13 cellular contexts compared by ENCODE assay signal in genomic region chr2:71879509-71880184, GRCh38.
"Had no signal": no experiment of that assay in that cellular context is flagged by ENCODE, and none has a peak within 500 bp of the region (broad histone marks: within the 10 kb centered on the region; RNA-seq: fewer than 3 reads in every experiment).

No MANE protein-coding gene starts in this region.

- H3K36me3 ChIP-seq: esophagus muscularis mucosa, transverse colon had no signal

- H3K27ac ChIP-seq: dorsolateral prefrontal cortex, esophagus muscularis mucosa, transverse colon had no signal

- H3K9me3 ChIP-seq: transverse colon had no signal

- ATAC-seq: activated T-cell treated with anti-CD3 and anti-CD28 coated beads, Interleukin-2, amount 50 U/mL, for 4 hours; left lobe of liver; stimulated activated effector memory CD8-positive, alpha-beta T cell treated with anti-CD3 and anti-CD28 coated beads, Interleukin-12 subunit alpha, Interleukin-12 subunit beta, amount 100 ng/mL, for 72 hours had no signal

- H3K27me3 ChIP-seq: dorsolateral prefrontal cortex, transverse colon had no signal

- DNase-seq: activated CD4-positive, alpha-beta memory T cell treated with anti-CD3 and anti-CD28 coated beads for 36 hours; activated CD4-positive, alpha-beta T cell treated with anti-CD3 and anti-CD28 coated beads for 1 hour; activated gamma-delta T cell treated with Interleukin-2 at 50 U/mL for 16 hours; activated naive CD8-positive, alpha-beta T cell treated with anti-CD3 and anti-CD28 coated beads for 36 hours; activated T-cell treated with anti-CD3 and anti-CD28 coated beads, Interleukin-2, amount 50 U/mL, for 4 hours; foreskin fibroblast; T-helper 9 cell; transverse colon had no signal

- H3K4me3 ChIP-seq: dorsolateral prefrontal cortex, esophagus muscularis mucosa, smooth muscle cell, transverse colon had no signal
